In the genomic region with DNA sequence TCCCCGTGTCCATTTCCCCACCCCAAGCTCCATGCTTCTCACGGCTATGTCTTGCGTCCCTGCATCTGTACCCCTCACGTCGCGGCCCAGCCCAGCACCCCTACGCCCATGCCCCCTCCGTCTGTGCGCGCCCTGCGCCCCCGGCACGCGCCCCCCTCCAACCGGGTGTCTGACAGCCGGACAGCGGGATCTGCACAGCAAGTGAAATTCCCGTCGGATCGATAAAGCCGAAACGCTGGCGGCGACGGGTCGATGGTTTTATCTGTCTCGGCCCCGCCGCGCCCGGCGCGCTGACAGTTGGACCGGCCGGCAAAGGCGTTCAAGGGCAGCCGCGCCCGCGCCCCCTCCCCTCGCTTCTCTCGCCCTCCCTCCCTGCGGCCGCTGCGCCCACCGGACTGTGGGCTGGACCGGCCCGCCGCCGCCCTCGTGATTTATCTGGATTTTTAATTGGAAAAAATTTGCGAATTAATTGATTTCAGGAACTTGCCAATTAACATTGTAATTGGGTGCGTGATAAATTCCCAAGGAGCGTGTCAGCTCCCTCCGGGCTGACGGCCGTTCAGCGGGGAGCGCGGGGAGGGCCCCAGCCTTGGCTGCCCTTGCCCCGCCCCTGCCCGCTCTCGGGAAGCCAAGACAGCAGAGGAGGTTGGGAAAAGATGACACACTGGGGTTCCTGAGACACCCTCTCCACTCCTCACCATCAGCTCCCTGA, we compare ENCODE assay signal across 8 cellular contexts. TPM values are rescaled to one million over a fixed set of nuclear protein-coding genes. Genes with fewer than 3 reads are reported as not detected.
DNase-seq lines count a peak whose midpoint lies in the region; FAIRE-seq and TF ChIP-seq lines count a peak whose summit lies in the region.

No MANE protein-coding gene starts in this region.

- H3K9me3 ChIP-seq in small intestine (ENCODE audit: control insufficient read depth, low read depth) = no peaks in the 10 kb centered on the region

- H3K27me3 ChIP-seq in small intestine (ENCODE audit: control insufficient read depth in 2 of 2, insufficient read depth in 2 of 2, low read length in 2 of 2) = no peaks in the 10 kb centered on the region

- DNase-seq in HT1080 (ENCODE audit: low read depth) (peak; percentile 28), cardiac fibroblast (ENCODE audit: low read depth in 2 of 2) (peak; percentile 8 to 18), iris pigment epithelial cell (ENCODE audit: low read depth) (peak; percentile 52), small intestine (peak; percentile 25), HuH-7.5 (ENCODE audit: low spot score) (no peak), GF-D8 (lab: John Stamatoyannopoulos, UW) (no peak), SKM-1 (lab: John Stamatoyannopoulos, UW; ENCODE audit: unreplicated experiment) (no peak)
- DNase-seq in activated CD4-positive, alpha-beta T cell treated with anti-CD3 and anti-CD28 coated beads, Interleukin-2, amount 50 U/mL, for 4 hours = no peak

- peak overlapping the region; percentile 22 to 41 for H3K4me3 ChIP-seq in cardiac fibroblast (replicated peaks in 1 of 2; ENCODE audit: low read depth in 2 of 2, low read length in 2 of 2)
- H3K4me3 ChIP-seq in small intestine (ENCODE audit: low read depth in 1 of 2, low read length in 2 of 2) = peak overlapping the region in 1 of 2 donors; percentile 10

- no peak overlapping the region for H3K27ac ChIP-seq in small intestine (ENCODE audit: low read depth in 1 of 2, low read length in 1 of 2)

- WGBS in small intestine, 3 donors = 28 to 37% (median 36%) methylated on average over 61 to 63 of the region's 63 CpGs

- no peak for TF ChIP-seq CTCF in cardiac fibroblast (IDR thresholded peaks at IDR 0.05; ENCODE audit: low read depth, low read length)

- no peak for FAIRE-seq in small intestine (lab: Jason Lieb, UNC)

- no peaks in the 10 kb centered on the region for H3K4me1 ChIP-seq in small intestine (ENCODE audit: control insufficient read depth in 2 of 2, insufficient read depth in 1 of 2, low read depth in 1 of 2, low read length in 1 of 2)

- no peaks in the 10 kb centered on the region for H3K36me3 ChIP-seq in small intestine (ENCODE audit: control insufficient read depth in 2 of 2, insufficient read depth in 2 of 2, low read length in 2 of 2)

RNA-seq across cellular contexts. Expression of a gene that starts 57.1 kb away (rescaled TPM):
- total RNA-seq in HT1080 (2014; rRNA removed; shearing (Covaris generic)) = 3.9 and 4.2 TPM in 2 replicates
- 6.2 and 11.0 TPM in 2 replicates for polyA plus RNA-seq in HT1080 (2015; cell fraction: cytosol; rRNA removed)
- 4.1 and 4.6 TPM in 2 replicates for polyA plus RNA-seq in HT1080 (2015; cell fraction: nucleus; rRNA removed)
- polyA plus RNA-seq in small intestine = 10 to 100 TPM; 20.1 to 27.2 (median 25.4) TPM

RNA-seq across cellular contexts. Expression of a gene that starts 57.4 kb away (rescaled TPM):
- total RNA-seq in HT1080 (2014; rRNA removed; shearing (Covaris generic)) = not detected in 2 replicates
- polyA plus RNA-seq in HT1080 (2015; cell fraction: cytosol; rRNA removed) = not detected in 2 replicates
- polyA plus RNA-seq in HT1080 (2015; cell fraction: nucleus; rRNA removed) = 0.35 and 0.93 TPM in 2 replicates
- polyA plus RNA-seq in small intestine = 1 to 10 TPM; 2.7 to 6.5 (median 4.2) TPM

Comparison
In these comparisons a context has a peak if more than half of its experiments do, and no peak if none do; other contexts are left out.
1. DNase-seq: peak in HT1080 (single experiment), cardiac fibroblast (2 of 2), iris pigment epithelial cell (single experiment) and small intestine (single experiment); none in HuH-7.5 (single experiment), GF-D8 (single experiment), SKM-1 (single experiment) and activated CD4-positive, alpha-beta T cell treated with anti-CD3 and anti-CD28 coated beads, Interleukin-2, amount 50 U/mL, for 4 hours (0 of 2).